1 cellular context compared by ENCODE assay signal in genomic region chr13:20921572-20921971, GRCh38.
TF ChIP-seq lines count a peak whose summit lies in the region.

No MANE protein-coding gene starts in this region.

TF ChIP-seq in HepG2, 621 proteins besides CTCF, POLR2A, EP300 and RAD21 (continued from another document and continues in another):
- TF ChIP-seq, protein P1, sequence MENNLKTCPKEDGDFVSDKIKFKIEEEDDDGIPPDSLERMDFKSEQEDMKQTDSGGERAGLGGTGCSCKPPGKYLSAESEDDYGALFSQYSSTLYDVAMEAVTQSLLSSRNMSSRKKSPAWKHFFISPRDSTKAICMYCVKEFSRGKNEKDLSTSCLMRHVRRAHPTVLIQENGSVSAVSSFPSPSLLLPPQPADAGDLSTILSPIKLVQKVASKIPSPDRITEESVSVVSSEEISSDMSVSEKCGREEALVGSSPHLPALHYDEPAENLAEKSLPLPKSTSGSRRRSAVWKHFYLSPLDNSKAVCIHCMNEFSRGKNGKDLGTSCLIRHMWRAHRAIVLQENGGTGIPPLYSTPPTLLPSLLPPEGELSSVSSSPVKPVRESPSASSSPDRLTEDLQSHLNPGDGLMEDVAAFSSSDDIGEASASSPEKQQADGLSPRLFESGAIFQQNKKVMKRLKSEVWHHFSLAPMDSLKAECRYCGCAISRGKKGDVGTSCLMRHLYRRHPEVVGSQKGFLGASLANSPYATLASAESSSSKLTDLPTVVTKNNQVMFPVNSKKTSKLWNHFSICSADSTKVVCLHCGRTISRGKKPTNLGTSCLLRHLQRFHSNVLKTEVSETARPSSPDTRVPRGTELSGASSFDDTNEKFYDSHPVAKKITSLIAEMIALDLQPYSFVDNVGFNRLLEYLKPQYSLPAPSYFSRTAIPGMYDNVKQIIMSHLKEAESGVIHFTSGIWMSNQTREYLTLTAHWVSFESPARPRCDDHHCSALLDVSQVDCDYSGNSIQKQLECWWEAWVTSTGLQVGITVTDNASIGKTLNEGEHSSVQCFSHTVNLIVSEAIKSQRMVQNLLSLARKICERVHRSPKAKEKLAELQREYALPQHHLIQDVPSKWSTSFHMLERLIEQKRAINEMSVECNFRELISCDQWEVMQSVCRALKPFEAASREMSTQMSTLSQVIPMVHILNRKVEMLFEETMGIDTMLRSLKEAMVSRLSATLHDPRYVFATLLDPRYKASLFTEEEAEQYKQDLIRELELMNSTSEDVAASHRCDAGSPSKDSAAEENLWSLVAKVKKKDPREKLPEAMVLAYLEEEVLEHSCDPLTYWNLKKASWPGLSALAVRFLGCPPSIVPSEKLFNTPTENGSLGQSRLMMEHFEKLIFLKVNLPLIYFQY (CRISPR knock-in tag; IDR thresholded peaks at IDR 0.05; ENCODE audit: borderline replicate concordance) = no peak
- no peak for TF ChIP-seq HCFC1 (IDR thresholded peaks at IDR 0.05; ENCODE audit: low read depth, low read length)
- 0 out of 2 replicates have a peak, but pooled peaks have one; percentile 17 for TF ChIP-seq FOSL2 (CRISPR knock-in tag; IDR thresholded peaks at IDR 0.05)
- no peak for TF ChIP-seq ISX (CRISPR knock-in tag; conservative IDR thresholded peaks at IDR 0.05)
- no peak for TF ChIP-seq ATM (IDR thresholded peaks at IDR 0.05; ENCODE audit: borderline replicate concordance)
- TF ChIP-seq, protein P2, sequence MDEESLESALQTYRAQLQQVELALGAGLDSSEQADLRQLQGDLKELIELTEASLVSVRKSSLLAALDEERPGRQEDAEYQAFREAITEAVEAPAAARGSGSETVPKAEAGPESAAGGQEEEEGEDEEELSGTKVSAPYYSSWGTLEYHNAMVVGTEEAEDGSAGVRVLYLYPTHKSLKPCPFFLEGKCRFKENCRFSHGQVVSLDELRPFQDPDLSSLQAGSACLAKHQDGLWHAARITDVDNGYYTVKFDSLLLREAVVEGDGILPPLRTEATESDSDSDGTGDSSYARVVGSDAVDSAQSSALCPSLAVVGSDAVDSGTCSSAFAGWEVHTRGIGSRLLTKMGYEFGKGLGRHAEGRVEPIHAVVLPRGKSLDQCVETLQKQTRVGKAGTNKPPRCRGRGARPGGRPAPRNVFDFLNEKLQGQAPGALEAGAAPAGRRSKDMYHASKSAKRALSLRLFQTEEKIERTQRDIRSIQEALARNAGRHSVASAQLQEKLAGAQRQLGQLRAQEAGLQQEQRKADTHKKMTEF (CRISPR knock-in tag; IDR thresholded peaks at IDR 0.05) = no peak
- TF ChIP-seq CREB1 (IDR thresholded peaks at IDR 0.05) = no peak
- no peak for TF ChIP-seq CREB1 (CRISPR knock-in tag; IDR thresholded peaks at IDR 0.05)
- TF ChIP-seq, protein P3, sequence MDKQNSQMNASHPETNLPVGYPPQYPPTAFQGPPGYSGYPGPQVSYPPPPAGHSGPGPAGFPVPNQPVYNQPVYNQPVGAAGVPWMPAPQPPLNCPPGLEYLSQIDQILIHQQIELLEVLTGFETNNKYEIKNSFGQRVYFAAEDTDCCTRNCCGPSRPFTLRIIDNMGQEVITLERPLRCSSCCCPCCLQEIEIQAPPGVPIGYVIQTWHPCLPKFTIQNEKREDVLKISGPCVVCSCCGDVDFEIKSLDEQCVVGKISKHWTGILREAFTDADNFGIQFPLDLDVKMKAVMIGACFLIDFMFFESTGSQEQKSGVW (CRISPR knock-in tag; IDR thresholded peaks at IDR 0.05; ENCODE audit: borderline replicate concordance) = no peak
- TF ChIP-seq ZFYVE20 (CRISPR knock-in tag; IDR thresholded peaks at IDR 0.05; ENCODE audit: borderline replicate concordance, low read depth) = no peak
- TF ChIP-seq ZBTB33 (CRISPR knock-in tag; IDR thresholded peaks at IDR 0.05) = no peak
- TF ChIP-seq, protein P4, sequence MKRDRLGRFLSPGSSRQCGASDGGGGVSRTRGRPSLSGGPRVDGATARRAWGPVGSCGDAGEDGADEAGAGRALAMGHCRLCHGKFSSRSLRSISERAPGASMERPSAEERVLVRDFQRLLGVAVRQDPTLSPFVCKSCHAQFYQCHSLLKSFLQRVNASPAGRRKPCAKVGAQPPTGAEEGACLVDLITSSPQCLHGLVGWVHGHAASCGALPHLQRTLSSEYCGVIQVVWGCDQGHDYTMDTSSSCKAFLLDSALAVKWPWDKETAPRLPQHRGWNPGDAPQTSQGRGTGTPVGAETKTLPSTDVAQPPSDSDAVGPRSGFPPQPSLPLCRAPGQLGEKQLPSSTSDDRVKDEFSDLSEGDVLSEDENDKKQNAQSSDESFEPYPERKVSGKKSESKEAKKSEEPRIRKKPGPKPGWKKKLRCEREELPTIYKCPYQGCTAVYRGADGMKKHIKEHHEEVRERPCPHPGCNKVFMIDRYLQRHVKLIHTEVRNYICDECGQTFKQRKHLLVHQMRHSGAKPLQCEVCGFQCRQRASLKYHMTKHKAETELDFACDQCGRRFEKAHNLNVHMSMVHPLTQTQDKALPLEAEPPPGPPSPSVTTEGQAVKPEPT (CRISPR knock-in tag; IDR thresholded peaks at IDR 0.05; ENCODE audit: low read depth) = no peak
- TF ChIP-seq FOXP1 (IDR thresholded peaks at IDR 0.05) = no peak
- peak; percentile 40 for TF ChIP-seq FOXP1 (CRISPR knock-in tag; IDR thresholded peaks at IDR 0.05)
- no peak for TF ChIP-seq HDAC6 (IDR thresholded peaks at IDR 0.05; ENCODE audit: low read depth, low read length)
- no peak for TF ChIP-seq ZNF446 (CRISPR knock-in tag; IDR thresholded peaks at IDR 0.05)
- TF ChIP-seq, protein P5, sequence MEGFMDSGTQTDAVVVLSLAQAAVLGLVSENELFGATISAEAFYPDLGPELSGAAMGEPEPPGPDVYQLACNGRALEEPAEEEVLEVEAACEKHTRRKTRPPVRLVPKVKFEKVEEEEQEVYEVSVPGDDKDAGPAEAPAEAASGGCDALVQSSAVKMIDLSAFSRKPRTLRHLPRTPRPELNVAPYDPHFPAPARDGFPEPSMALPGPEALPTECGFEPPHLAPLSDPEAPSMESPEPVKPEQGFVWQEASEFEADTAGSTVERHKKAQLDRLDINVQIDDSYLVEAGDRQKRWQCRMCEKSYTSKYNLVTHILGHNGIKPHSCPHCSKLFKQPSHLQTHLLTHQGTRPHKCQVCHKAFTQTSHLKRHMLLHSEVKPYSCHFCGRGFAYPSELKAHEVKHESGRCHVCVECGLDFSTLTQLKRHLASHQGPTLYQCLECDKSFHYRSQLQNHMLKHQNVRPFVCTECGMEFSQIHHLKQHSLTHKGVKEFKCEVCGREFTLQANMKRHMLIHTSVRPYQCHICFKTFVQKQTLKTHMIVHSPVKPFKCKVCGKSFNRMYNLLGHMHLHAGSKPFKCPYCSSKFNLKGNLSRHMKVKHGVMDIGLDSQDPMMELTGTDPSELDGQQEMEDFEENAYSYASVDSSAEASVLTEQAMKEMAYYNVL (CRISPR knock-in tag; IDR thresholded peaks at IDR 0.05; ENCODE audit: borderline replicate concordance) = no peak
- no peak for TF ChIP-seq CENPX (CRISPR knock-in tag; IDR thresholded peaks at IDR 0.05)
- no peak for TF ChIP-seq ZBTB39 (CRISPR knock-in tag; IDR thresholded peaks at IDR 0.05)
- no peak for TF ChIP-seq ZNF768 (CRISPR knock-in tag; IDR thresholded peaks at IDR 0.05)
- TF ChIP-seq AHDC1 (CRISPR knock-in tag; IDR thresholded peaks at IDR 0.05; ENCODE audit: borderline replicate concordance) = no peak
- no peak for TF ChIP-seq ZNF547 (CRISPR knock-in tag; IDR thresholded peaks at IDR 0.05)
- peak; percentile 28; the same call in 1 of the 2 replicates for TF ChIP-seq FOXO1 (CRISPR knock-in tag; IDR thresholded peaks at IDR 0.05)
- TF ChIP-seq ZNF75D (CRISPR knock-in tag; IDR thresholded peaks at IDR 0.05; ENCODE audit: borderline replicate concordance) = no peak
- no peak for TF ChIP-seq ZBTB8A (CRISPR knock-in tag; IDR thresholded peaks at IDR 0.05; ENCODE audit: borderline replicate concordance, low read depth)
- no peak for TF ChIP-seq ZNF7 (CRISPR knock-in tag; IDR thresholded peaks at IDR 0.05)
- TF ChIP-seq THYN1 (CRISPR knock-in tag; IDR thresholded peaks at IDR 0.05; ENCODE audit: borderline replicate concordance, low read depth) = no peak
- no peak for TF ChIP-seq FIP1L1 (IDR thresholded peaks at IDR 0.05; ENCODE audit: borderline replicate concordance, insufficient read depth, low read depth, low read length)
- TF ChIP-seq ZNF30 (CRISPR knock-in tag; IDR thresholded peaks at IDR 0.05) = no peak
- no peak for TF ChIP-seq ZBTB49 (CRISPR knock-in tag; IDR thresholded peaks at IDR 0.05; ENCODE audit: borderline replicate concordance)
- no peak for TF ChIP-seq DBP (CRISPR knock-in tag; IDR thresholded peaks at IDR 0.05; ENCODE audit: not compliant biosample characterization)
